Comparison of ENCODE assay signal across 25 cellular contexts in genomic region chr12:71425568-71425967, GRCh38. TPM values are rescaled to one million over a fixed set of nuclear protein-coding genes. Genes with fewer than 3 reads are reported as not detected.
DNase-seq lines count a peak whose midpoint lies in the region; ATAC-seq and TF ChIP-seq lines count a peak whose summit lies in the region.
"Had no signal": no experiment of that assay in that cellular context is flagged by ENCODE, and none has a peak within 500 bp of the region (broad histone marks: within the 10 kb centered on the region; RNA-seq: fewer than 3 reads in every experiment).

No MANE protein-coding gene starts in this region.

- H3K36me3 ChIP-seq in adipocyte (ENCODE audit: control insufficient read depth, insufficient read depth, low read length, severe bottlenecking) (no peaks in the 10 kb centered on the region), smooth muscle cell (ENCODE audit: low read depth) (no peaks in the 10 kb centered on the region), HAP-1 (replicated peaks) (no peaks in the 10 kb centered on the region)
- H3K36me3 ChIP-seq: BE2C; BLaER1 treated with 17β-estradiol and CSF1 and Interleukin-3, amounts not matched to agents 10 nM and 100 nM had no signal

- in situ Hi-C loops in HAP-1 (cut with MboI; ENCODE audit: low sequenced_read_pairs): loop anchor here (25.0 kb wide), 1 partner anchor 212 kb away; no protein-coding TSS in a partner anchor

- no peak overlapping the region for H3K4me3 ChIP-seq in adipocyte (ENCODE audit: low read length)
- no peak overlapping the region for H3K4me3 ChIP-seq in smooth muscle cell
- H3K4me3 ChIP-seq in HAP-1: no peak overlapping the region
- H3K4me3 ChIP-seq: A549; BLaER1 treated with 17β-estradiol and CSF1 and Interleukin-3, amounts not matched to agents 10 nM and 100 nM; GM23338 had no signal

- ATAC-seq in activated naive CD8-positive, alpha-beta T cell treated with anti-CD3 and anti-CD28 coated beads, Interleukin-2, amount 50 U/mL, for 24 hours: no peak
- ATAC-seq: A549, GM23338 had no signal

- peaks cover 24% of the 10 kb centered on the region for H3K4me1 ChIP-seq in adipocyte (ENCODE audit: control insufficient read depth, insufficient read depth, low read length)
- H3K4me1 ChIP-seq in smooth muscle cell (ENCODE audit: low read depth): peaks cover 7% of the 10 kb centered on the region
- no peaks in the 10 kb centered on the region for H3K4me1 ChIP-seq in HAP-1
- H3K4me1 ChIP-seq: A549; BLaER1 treated with 17β-estradiol and CSF1 and Interleukin-3, amounts not matched to agents 10 nM and 100 nM had no signal

- H3K9me3 ChIP-seq in adipocyte (ENCODE audit: control insufficient read depth, low read length): no peaks in the 10 kb centered on the region
- no peaks in the 10 kb centered on the region for H3K9me3 ChIP-seq in smooth muscle cell (replicated peaks; ENCODE audit: low read depth)
- H3K9me3 ChIP-seq in HAP-1: no peaks in the 10 kb centered on the region
- H3K9me3 ChIP-seq: A549, BE2C had no signal

- TF ChIP-seq CTCF in chondrocyte (IDR thresholded peaks at IDR 0.05) (no peak), smooth muscle cell (IDR thresholded peaks at IDR 0.05; ENCODE audit: borderline replicate concordance, insufficient read depth, poor library complexity, severe bottlenecking) (no peak)

- peak overlapping the region; percentile 56 for H3K27ac ChIP-seq in smooth muscle cell (ENCODE audit: low read depth)
- H3K27ac ChIP-seq: 22Rv1; A549; BLaER1 treated with 17β-estradiol and CSF1 and Interleukin-3, amounts not matched to agents 10 nM and 100 nM had no signal

- H4K20me1 ChIP-seq in smooth muscle cell (ENCODE audit: low read depth): no peaks in the 10 kb centered on the region
- H4K20me1 ChIP-seq: BLaER1 treated with 17β-estradiol and CSF1 and Interleukin-3, amounts not matched to agents 10 nM and 100 nM had no signal

- peaks cover 7% of the 10 kb centered on the region for H3F3A ChIP-seq in smooth muscle cell (ENCODE audit: low read depth)

- H3K27me3 Mint-ChIP-seq in activated naive CD8-positive, alpha-beta T cell: peaks cover 31% of the 10 kb centered on the region
- peaks cover 22% of the 10 kb centered on the region for H3K27me3 Mint-ChIP-seq in activated naive CD8-positive, alpha-beta T cell treated with anti-CD3 and anti-CD28 coated beads, Interleukin-2, amount 50 U/mL, for 24 hours
- H3K27me3 Mint-ChIP-seq in chondrocyte (ENCODE audit: low read depth): no peaks in the 10 kb centered on the region

- no peaks in the 10 kb centered on the region for H3K36me3 Mint-ChIP-seq in activated naive CD8-positive, alpha-beta T cell
- no peaks in the 10 kb centered on the region for H3K36me3 Mint-ChIP-seq in activated naive CD8-positive, alpha-beta T cell treated with anti-CD3 and anti-CD28 coated beads, Interleukin-2, amount 50 U/mL, for 24 hours (ENCODE audit: low read depth)
- H3K36me3 Mint-ChIP-seq in chondrocyte (ENCODE audit: low read depth): no peaks in the 10 kb centered on the region
- H3K36me3 Mint-ChIP-seq: CD14-positive monocyte; CD8-positive, alpha-beta memory T cell had no signal

- H3K79me2 ChIP-seq in smooth muscle cell (ENCODE audit: low read depth): no peaks in the 10 kb centered on the region

- H3K9ac ChIP-seq in adipocyte (ENCODE audit: low read length) (peak overlapping the region; percentile 4), smooth muscle cell (ENCODE audit: low read depth) (no peak overlapping the region)
- H3K9ac ChIP-seq: BLaER1 treated with 17β-estradiol and CSF1 and Interleukin-3, amounts not matched to agents 10 nM and 100 nM had no signal

- H3K4me2 ChIP-seq in smooth muscle cell: peak overlapping the region; percentile 25
- H3K4me2 ChIP-seq: A549; BLaER1 treated with 17β-estradiol and CSF1 and Interleukin-3, amounts not matched to agents 10 nM and 100 nM; GM23338 had no signal

- WGBS in smooth muscle cell (ENCODE audit: low lambda C conversion rate): 91% methylated on average over 3 of the region's 3 CpGs

- DNase-seq in activated naive CD8-positive, alpha-beta T cell treated with anti-CD3 and anti-CD28 coated beads, Interleukin-2, amount 50 U/mL, for 24 hours: no peak
- DNase-seq in adipocyte (ENCODE audit: low read depth): no peak
- DNase-seq in chondrocyte (ENCODE audit: low spot score): no peak
- DNase-seq in smooth muscle cell (lab: John Stamatoyannopoulos, UW; ENCODE audit: unreplicated experiment): no peak
- DNase-seq in activated CD4-positive, CD25-positive, alpha-beta regulatory T cell treated with anti-CD3 and anti-CD28 coated beads, Interleukin-2, amount 50 U/mL, for 72 hours: no peak
- no peak for DNase-seq in A172 (ENCODE audit: low spot score)
- no peak for DNase-seq in HAP-1 (ENCODE audit: low spot score in 2 of 2)
- DNase-seq: ACHN; AML-193; BE2C; CD4-positive, alpha-beta T cell; CD8-positive, alpha-beta memory T cell; DMS 273 treated with DMSO at 0.1 percent for 48 hours; DMS53; DMS79 treated with DMSO at 0.1 percent for 48 hours; GF-D8; H9 had no signal

- H3K27ac Mint-ChIP-seq in activated naive CD8-positive, alpha-beta T cell: peak overlapping the region; percentile 12
- no peak overlapping the region for H3K27ac Mint-ChIP-seq in activated naive CD8-positive, alpha-beta T cell treated with anti-CD3 and anti-CD28 coated beads, Interleukin-2, amount 50 U/mL, for 24 hours
- peak overlapping the region; percentile 79 for H3K27ac Mint-ChIP-seq in chondrocyte (ENCODE audit: unreplicated experiment)
- H3K27ac Mint-ChIP-seq: CD14-positive monocyte; CD4-positive, alpha-beta T cell; CD8-positive, alpha-beta memory T cell; GM23338 had no signal

- no peak overlapping the region for H2AFZ ChIP-seq in smooth muscle cell (ENCODE audit: low read depth)
- H2AFZ ChIP-seq: GM23338 had no signal

- H3K4me1 Mint-ChIP-seq in activated naive CD8-positive, alpha-beta T cell (ENCODE audit: low read depth): no peaks in the 10 kb centered on the region
- H3K4me1 Mint-ChIP-seq in activated naive CD8-positive, alpha-beta T cell treated with anti-CD3 and anti-CD28 coated beads, Interleukin-2, amount 50 U/mL, for 24 hours: no peaks in the 10 kb centered on the region
- H3K4me1 Mint-ChIP-seq in chondrocyte (ENCODE audit: low read depth): peaks cover 34% of the 10 kb centered on the region
- H3K4me1 Mint-ChIP-seq: CD14-positive monocyte; CD8-positive, alpha-beta memory T cell; GM23338 had no signal

- no peak overlapping the region for H3K4me3 Mint-ChIP-seq in activated naive CD8-positive, alpha-beta T cell
- no peak overlapping the region for H3K4me3 Mint-ChIP-seq in activated naive CD8-positive, alpha-beta T cell treated with anti-CD3 and anti-CD28 coated beads, Interleukin-2, amount 50 U/mL, for 24 hours
- no peak overlapping the region for H3K4me3 Mint-ChIP-seq in chondrocyte (ENCODE audit: unreplicated experiment)
- H3K4me3 Mint-ChIP-seq: CD14-positive monocyte; CD4-positive, alpha-beta T cell; CD8-positive, alpha-beta memory T cell; GM23338; H9 had no signal

- H3K27me3 ChIP-seq in adipocyte (replicated peaks; ENCODE audit: control insufficient read depth, insufficient read depth, low read length) (peaks cover 7% of the 10 kb centered on the region), smooth muscle cell (ENCODE audit: low read depth) (peaks cover 24% of the 10 kb centered on the region), HAP-1 (ENCODE audit: low read depth) (peaks cover 22% of the 10 kb centered on the region)
- H3K27me3 ChIP-seq: BE2C; BLaER1 treated with 17β-estradiol and CSF1 and Interleukin-3, amounts not matched to agents 10 nM and 100 nM had no signal

- H3K9me3 Mint-ChIP-seq in activated naive CD8-positive, alpha-beta T cell (ENCODE audit: low read depth): no peaks in the 10 kb centered on the region
- no peaks in the 10 kb centered on the region for H3K9me3 Mint-ChIP-seq in activated naive CD8-positive, alpha-beta T cell treated with anti-CD3 and anti-CD28 coated beads, Interleukin-2, amount 50 U/mL, for 24 hours
- H3K9me3 Mint-ChIP-seq in chondrocyte (ENCODE audit: low read depth): no peaks in the 10 kb centered on the region
- H3K9me3 Mint-ChIP-seq: CD4-positive, alpha-beta T cell; CD8-positive, alpha-beta memory T cell; GM23338; H9 had no signal

RNA-seq across cellular contexts. Expression of gene LGR5, which starts 14.0 kb away (rescaled TPM):
- total RNA-seq in chondrocyte (13.8 to 31.0 TPM (median 14.3 TPM) in 3 replicates), smooth muscle cell (0.54 and 0.58 TPM in 2 replicates)
- 0.20 and 0.30 TPM in 2 replicates for polyA plus RNA-seq in smooth muscle cell
- total RNA-seq in A172 (2014; rRNA removed; shearing (Covaris generic)): 1.1 and 2.2 TPM in 2 replicates
- total RNA-seq: CD4-positive, alpha-beta T cell; CD8-positive, alpha-beta memory T cell; Daoy; G401 had no signal
- polyA plus RNA-seq: A549; CD14-positive monocyte; CD8-positive, alpha-beta memory T cell had no signal
